ENCODE assay signal across 7 cellular contexts in the genomic region with DNA sequence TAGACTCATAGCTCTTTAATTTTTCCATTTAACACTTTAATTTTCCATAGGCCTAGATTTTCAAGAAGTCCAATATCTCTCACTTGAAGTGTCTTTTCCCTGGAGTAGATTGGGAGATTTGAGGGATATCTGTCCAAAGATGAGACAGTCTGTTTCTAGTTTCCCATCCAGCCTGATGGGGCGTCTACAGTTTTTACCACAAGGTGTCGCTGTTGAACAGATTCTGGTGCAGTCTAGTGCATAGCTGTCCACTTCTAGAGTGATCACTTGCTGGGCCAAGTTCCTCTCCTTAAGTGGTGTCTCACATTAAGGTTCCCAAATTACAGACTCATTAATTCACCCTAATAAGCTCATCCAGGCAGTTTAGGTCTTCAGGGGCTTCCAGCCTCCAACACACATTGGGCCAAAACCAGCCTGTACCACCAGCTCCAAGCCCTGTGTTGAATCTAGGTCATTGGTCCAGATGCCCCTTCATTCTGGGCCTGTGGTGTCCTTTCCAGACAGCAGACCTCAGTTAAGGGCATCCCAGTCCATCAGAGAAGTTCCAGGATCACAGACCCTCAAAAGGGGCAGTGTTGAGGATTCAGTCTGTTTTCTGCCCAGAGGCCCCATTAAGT. TPM values are rescaled to one million over a fixed set of nuclear protein-coding genes. Genes with fewer than 3 reads are reported as not detected.
A peak's percentile ranks its signal among the peaks of the same experiment; 100 is the strongest.
DNase-seq lines count a peak whose midpoint lies in the region; ATAC-seq and TF ChIP-seq lines count a peak whose summit lies in the region.

No MANE protein-coding gene starts in this region.

- DNase-seq in GM12864 (ENCODE audit: low read depth) (no peak), NCI-H1105 treated with DMSO at 0.1 percent for 48 hours (lab: John Stamatoyannopoulos, UW) (peak; percentile 2), activated T-cell treated with anti-CD3 and anti-CD28 coated beads for 4 hours (peak; percentile 42), glutamatergic neuron (peak; percentile 53), testis (peak; percentile 69)

- ATAC-seq in HG03039 (IDR thresholded peaks at IDR 0.05; ENCODE audit: unreplicated experiment), result no peak
- no peak for ATAC-seq in HG03159 (IDR thresholded peaks at IDR 0.05; ENCODE audit: unreplicated experiment)

- H3K4me1 Mint-ChIP-seq in glutamatergic neuron (ENCODE audit: low read depth, unreplicated experiment), result peaks cover 6% of the 10 kb centered on the region

- H3K27me3 ChIP-seq in testis, result no peaks in the 10 kb centered on the region

- H3K9me3 Mint-ChIP-seq in glutamatergic neuron (ENCODE audit: unreplicated experiment), result peaks cover 13% of the 10 kb centered on the region

- no peaks in the 10 kb centered on the region for H3K36me3 ChIP-seq in testis (ENCODE audit: low read depth, missing control alignments)

- TF ChIP-seq CTCF in GM12864 (IDR thresholded peaks at IDR 0.05; ENCODE audit: low read depth, low read length, missing control alignments) (peak; percentile 75), glutamatergic neuron (IDR thresholded peaks at IDR 0.05; ENCODE audit: partially characterized antibody, unreplicated experiment) (peak; percentile 76), testis (IDR thresholded peaks at IDR 0.05) (peak in 2 of 3 experiments; percentile 45 to 61)

- H3K4me3 ChIP-seq in GM12864 (ENCODE audit: low read depth, low read length), result no peak overlapping the region
- H3K4me3 ChIP-seq in testis, result no peak overlapping the region

- no peaks in the 10 kb centered on the region for H3K9me3 ChIP-seq in testis

- 60% methylated on average over 2 of the region's 2 CpGs for WGBS in testis, 2 donors

- H3K27ac Mint-ChIP-seq in glutamatergic neuron (ENCODE audit: unreplicated experiment), result no peak overlapping the region

- TF ChIP-seq POLR2A in testis (IDR thresholded peaks at IDR 0.05), result no peak

- peaks cover 21% of the 10 kb centered on the region for H3K36me3 Mint-ChIP-seq in glutamatergic neuron (ENCODE audit: unreplicated experiment)

- intact Hi-C loops in testis (cut with DNase I; ENCODE audit: low total_unique reads), result no loop called here

- H3K4me3 Mint-ChIP-seq in glutamatergic neuron (ENCODE audit: unreplicated experiment), result no peak overlapping the region

- peaks cover 6% of the 10 kb centered on the region for H3K27me3 Mint-ChIP-seq in glutamatergic neuron (ENCODE audit: unreplicated experiment)

- H3K27ac ChIP-seq in testis, result no peak overlapping the region

- no peaks in the 10 kb centered on the region for H3K4me1 ChIP-seq in testis

RNA-seq across cellular contexts. Expression of a gene that starts 9.4 kb away (rescaled TPM):
- not detected for total RNA-seq in glutamatergic neuron (ENCODE audit: unreplicated experiment)
- total RNA-seq in testis, result 1 to 10 TPM in 1 of 2 donors, under 1 TPM in 1; 0.63 to 1.8 TPM
- 2.1 TPM for polyA plus RNA-seq in testis (ENCODE audit: insufficient read depth, low read depth, low replicate concordance)

RNA-seq across cellular contexts. Expression of a gene that starts 21.7 kb away (rescaled TPM):
- total RNA-seq in glutamatergic neuron (ENCODE audit: unreplicated experiment) (0.34 TPM), testis (1 to 10 TPM; 1.6 to 4.1 TPM)
- polyA plus RNA-seq in testis (ENCODE audit: insufficient read depth, low read depth, low replicate concordance), result 1.7 TPM
